ENCODE assay signal across 1 cellular context in the genomic region with DNA sequence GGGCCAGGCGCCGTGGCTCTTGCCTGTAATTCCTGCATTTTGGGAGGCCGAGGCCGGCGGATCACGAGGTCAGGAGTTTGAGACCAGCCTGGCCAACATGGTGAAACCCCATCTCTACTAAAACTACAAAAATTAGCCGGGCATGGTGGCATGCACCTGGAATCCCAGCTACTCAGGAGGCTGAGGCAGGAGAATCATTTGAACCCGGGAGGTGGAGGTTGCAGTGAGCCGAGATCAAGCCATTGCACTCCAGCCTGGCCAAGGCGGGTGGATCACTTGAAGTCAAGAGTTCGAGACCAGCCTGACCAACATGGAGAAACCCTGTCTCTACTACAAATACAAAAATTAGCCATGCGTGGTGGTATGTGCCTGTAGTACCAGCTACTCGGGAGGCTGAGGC. TPM values are rescaled to one million over a fixed set of nuclear protein-coding genes. Genes with fewer than 3 reads are reported as not detected.
"Had no signal": no experiment of that assay in that cellular context is flagged by ENCODE, and none has a peak within 500 bp of the region (broad histone marks: within the 10 kb centered on the region; RNA-seq: fewer than 3 reads in every experiment).

No MANE protein-coding gene starts in this region.

RNA-seq across cellular contexts. Expression of a gene that starts 12.7 kb away (rescaled TPM):
- total RNA-seq: activated B cell treated with CpG ODN at 0.5 μM for 24 hours had no signal
